7 cellular contexts compared by ENCODE assay signal in genomic region chr2:47767880-47768609, GRCh38. TPM values are rescaled to one million over a fixed set of nuclear protein-coding genes. Genes with fewer than 3 reads are reported as not detected.
DNase-seq lines count a peak whose midpoint lies in the region; ATAC-seq and TF ChIP-seq lines count a peak whose summit lies in the region.

No MANE protein-coding gene starts in this region.

- H3K27me3 ChIP-seq in thoracic aorta (replicated peaks; ENCODE audit: insufficient read depth) = no peaks in the 10 kb centered on the region

- no peaks in the 10 kb centered on the region for H3K4me1 ChIP-seq in thoracic aorta (ENCODE audit: control insufficient read depth in 1 of 2, low read depth in 2 of 2)

- TF ChIP-seq CTCF in GM12873 (IDR thresholded peaks at IDR 0.05; ENCODE audit: insufficient read depth, low read depth, low read length, missing control alignments) (peak; percentile 98), thoracic aorta (IDR thresholded peaks at IDR 0.05) (peak; percentile 99)

- DNase-seq in activated T-helper 1 cell treated with Interleukin-2 at 50 U/mL for 16 hours (ENCODE audit: low read depth) = peak; percentile 54
- DNase-seq in fibroblast of the conjunctiva (ENCODE audit: low read depth) = peak; percentile 23
- peak; percentile 13 for DNase-seq in occipital lobe (lab: John Stamatoyannopoulos, UW)
- DNase-seq in thoracic aorta (ENCODE audit: low spot score) = peak; percentile 8

- no peaks in the 10 kb centered on the region for H3K9me3 ChIP-seq in thoracic aorta

- no peak overlapping the region for H3K27ac ChIP-seq in thoracic aorta

- H3K36me3 ChIP-seq in thoracic aorta = no peaks in the 10 kb centered on the region

- ATAC-seq in HG02870 (IDR thresholded peaks at IDR 0.05; ENCODE audit: unreplicated experiment) (peak; percentile 67), thoracic aorta (ENCODE audit: insufficient number of reproducible peaks, low FRiP score, low read depth) (no peak)

- peak overlapping the region; percentile 42 for H3K4me3 ChIP-seq in thoracic aorta

TF ChIP-seq in PFSK-1, 5 proteins besides CTCF, POLR2A, EP300 and RAD21:
- 0 out of 4 replicates have a peak, but pooled peaks of 1 of the 2 experiments have one; percentile 19 for TF ChIP-seq REST (IDR thresholded peaks at IDR 0.05; ENCODE audit: insufficient read depth in 1 of 2, low read depth in 2 of 2, low read length in 2 of 2)
- TF ChIP-seq FOXP2 (optimal IDR thresholded peaks at IDR 0.05; ENCODE audit: borderline replicate concordance, extremely low read depth, extremely low read length, insufficient read depth) = peak; percentile 73
- no peak for TF ChIP-seq SIN3A (IDR thresholded peaks at IDR 0.05; ENCODE audit: borderline replicate concordance, insufficient read depth, low read length)

RNA-seq across cellular contexts. Expression of gene MSH6, which starts 14.9 kb away (rescaled TPM):
- 23.6 TPM for polyA plus RNA-seq in PFSK-1 (2012; ENCODE audit: insufficient read length, low read depth)
- total RNA-seq in occipital lobe (58.6 TPM), thoracic aorta (10 to 100 TPM; 22.6 to 41.2 TPM)
